28 cellular contexts compared by ENCODE assay signal in the genomic region with DNA sequence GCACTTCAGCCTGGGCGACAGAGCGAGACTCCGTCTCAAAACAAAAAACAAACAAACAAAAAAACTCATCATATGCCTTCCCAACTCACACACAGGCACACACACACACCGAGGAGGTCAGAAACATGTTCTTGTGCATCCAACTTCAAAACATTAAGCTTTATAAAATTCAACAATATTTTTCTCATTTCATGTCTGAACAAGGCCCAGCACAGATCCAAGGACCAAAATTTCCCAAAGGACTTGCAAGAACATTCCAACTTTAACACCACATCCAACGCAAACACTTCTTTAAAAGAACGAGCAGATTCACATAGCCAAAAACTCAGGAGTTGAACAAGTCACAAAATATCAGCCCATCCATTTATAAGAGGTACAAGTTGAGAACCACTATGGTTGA.
"Had no signal": no experiment of that assay in that cellular context is flagged by ENCODE, and none has a peak within 500 bp of the region (broad histone marks: within the 10 kb centered on the region; RNA-seq: fewer than 3 reads in every experiment).

No MANE protein-coding gene starts in this region.

- H3K4me1 Mint-ChIP-seq: activated B cell treated with CpG ODN at 0.5 μM for 24 hours; activated naive CD8-positive, alpha-beta T cell treated with anti-CD3 and anti-CD28 coated beads, Interleukin-2, amount 50 U/mL, for 24 hours; activated T-helper 17 cell treated with anti-CD3 and anti-CD28 coated beads, Interleukin-2, amount 50 U/mL, for 72 hours; memory B cell; naive thymus-derived CD8-positive, alpha-beta T cell; neural crest cell; stimulated activated naive B cell treated with anti-CD40 and anti-IgM and Interleukin-4, amounts not matched to agents 10 μg/mL and 1 μg/mL and 100 μg/mL, for 72 hours; T-helper 17 cell had no signal

- H3K27me3 Mint-ChIP-seq: activated B cell treated with CpG ODN at 0.5 μM for 24 hours; activated CD8-positive, alpha-beta T cell treated with anti-CD3 and anti-CD28 coated beads for 36 hours; activated naive CD8-positive, alpha-beta T cell treated with anti-CD3 and anti-CD28 coated beads, Interleukin-2, amount 50 U/mL, for 24 hours; activated T-helper 17 cell treated with anti-CD3 and anti-CD28 coated beads, Interleukin-2, amount 50 U/mL, for 72 hours; brain; stimulated activated naive B cell treated with anti-CD40 and anti-IgM and Interleukin-4, amounts not matched to agents 10 μg/mL and 1 μg/mL and 100 μg/mL, for 72 hours had no signal

- H3K27ac Mint-ChIP-seq: activated B cell treated with CpG ODN at 0.5 μM for 24 hours; activated CD8-positive, alpha-beta T cell treated with anti-CD3 and anti-CD28 coated beads for 36 hours; activated naive CD8-positive, alpha-beta T cell treated with anti-CD3 and anti-CD28 coated beads, Interleukin-2, amount 50 U/mL, for 24 hours; activated T-helper 17 cell treated with anti-CD3 and anti-CD28 coated beads, Interleukin-2, amount 50 U/mL, for 72 hours; endodermal cell; memory B cell; naive thymus-derived CD8-positive, alpha-beta T cell; stimulated activated naive B cell treated with anti-CD40 and anti-IgM and Interleukin-4, amounts not matched to agents 10 μg/mL and 1 μg/mL and 100 μg/mL, for 72 hours; T-helper 17 cell had no signal

- H3K36me3 Mint-ChIP-seq: brain; memory B cell; naive thymus-derived CD8-positive, alpha-beta T cell; stimulated activated naive B cell treated with anti-CD40 and anti-IgM and Interleukin-4, amounts not matched to agents 10 μg/mL and 1 μg/mL and 100 μg/mL, for 72 hours had no signal

- H2AFZ ChIP-seq: parathyroid adenoma had no signal

- H3K36me3 ChIP-seq: cardiac muscle cell, heart right ventricle, stomach, tibial nerve had no signal

- ATAC-seq: activated CD8-positive, alpha-beta T cell treated with anti-CD3 and anti-CD28 coated beads for 36 hours; activated naive CD8-positive, alpha-beta T cell treated with anti-CD3 and anti-CD28 coated beads, Interleukin-2, amount 50 U/mL, for 24 hours; activated T-cell treated with anti-CD3 and anti-CD28 coated beads, Interleukin-2, amount 50 U/mL, for 4 hours; activated T-helper 17 cell treated with anti-CD3 and anti-CD28 coated beads, Interleukin-2, amount 50 U/mL, for 72 hours; esophagus mucosa; naive thymus-derived CD8-positive, alpha-beta T cell; stimulated activated naive B cell treated with anti-CD40 and anti-IgM and Interleukin-4, amounts not matched to agents 10 μg/mL and 1 μg/mL and 100 μg/mL, for 72 hours; T-helper 17 cell had no signal

- H3K9me3 Mint-ChIP-seq: activated B cell treated with CpG ODN at 0.5 μM for 24 hours; activated CD8-positive, alpha-beta T cell treated with anti-CD3 and anti-CD28 coated beads for 36 hours; activated naive CD8-positive, alpha-beta T cell treated with anti-CD3 and anti-CD28 coated beads, Interleukin-2, amount 50 U/mL, for 24 hours; activated T-cell treated with anti-CD3 and anti-CD28 coated beads, Interleukin-2, amount 50 U/mL, for 4 hours; activated T-helper 17 cell treated with anti-CD3 and anti-CD28 coated beads, Interleukin-2, amount 50 U/mL, for 72 hours; brain; endodermal cell; neural crest cell had no signal

- H3K4me3 ChIP-seq: cardiac muscle cell, heart right ventricle, psoas muscle, stomach, tibial nerve had no signal

- DNase-seq: activated B cell treated with CpG ODN at 0.5 μM for 24 hours; activated CD4-positive, alpha-beta T cell treated with anti-CD3 and anti-CD28 coated beads, Interleukin-2, amount 50 U/mL, for 1 hour; activated CD8-positive, alpha-beta T cell treated with anti-CD3 and anti-CD28 coated beads for 36 hours; activated gamma-delta T cell treated with Interleukin-2 at 50 U/mL for 16 hours; activated naive CD4-positive, alpha-beta T cell treated with anti-CD3 and anti-CD28 coated beads, Interleukin-2, amount 50 U/mL, for 16 hours; activated naive CD8-positive, alpha-beta T cell treated with anti-CD3 and anti-CD28 coated beads, Interleukin-2, amount 50 U/mL, for 24 hours; activated T-cell treated with anti-CD3 and anti-CD28 coated beads, Interleukin-2, amount 50 U/mL, for 4 hours; endodermal cell; foreskin keratinocyte; heart right ventricle; midbrain; naive thymus-derived CD8-positive, alpha-beta T cell; nucleus accumbens; psoas muscle; stimulated activated CD4-positive, alpha-beta T cell treated with anti-CD3 and anti-CD28 coated beads, Interleukin-15, amount 100 ng/mL, for 24 hours; stimulated activated CD4-positive, alpha-beta T cell treated with anti-CD3 and anti-CD28 coated beads, Interleukin-2, amount 100 ng/mL, for 24 hours; stimulated activated naive B cell treated with anti-CD40 and anti-IgM and Interleukin-4, amounts not matched to agents 10 μg/mL and 1 μg/mL and 100 μg/mL, for 72 hours; stomach; T-helper 17 cell; T1000 had no signal

- H3K9me3 ChIP-seq: heart right ventricle, psoas muscle, stomach, tibial nerve had no signal

- H3K4me3 Mint-ChIP-seq: activated B cell treated with CpG ODN at 0.5 μM for 24 hours; activated CD8-positive, alpha-beta T cell treated with anti-CD3 and anti-CD28 coated beads for 36 hours; activated naive CD8-positive, alpha-beta T cell treated with anti-CD3 and anti-CD28 coated beads, Interleukin-2, amount 50 U/mL, for 24 hours; activated T-cell treated with anti-CD3 and anti-CD28 coated beads, Interleukin-2, amount 50 U/mL, for 4 hours; activated T-helper 17 cell treated with anti-CD3 and anti-CD28 coated beads, Interleukin-2, amount 50 U/mL, for 72 hours; brain; endodermal cell; memory B cell; naive thymus-derived CD8-positive, alpha-beta T cell; neural crest cell; stimulated activated naive B cell treated with anti-CD40 and anti-IgM and Interleukin-4, amounts not matched to agents 10 μg/mL and 1 μg/mL and 100 μg/mL, for 72 hours; T-helper 17 cell had no signal

- H3K27ac ChIP-seq: cardiac muscle cell, foreskin keratinocyte, parathyroid adenoma, psoas muscle had no signal

- H3K27me3 ChIP-seq: cardiac muscle cell, foreskin keratinocyte, heart right ventricle, stomach, tibial nerve had no signal

- H3K9ac ChIP-seq: parathyroid adenoma had no signal

- H3K4me1 ChIP-seq: parathyroid adenoma had no signal
